In the genomic region with DNA sequence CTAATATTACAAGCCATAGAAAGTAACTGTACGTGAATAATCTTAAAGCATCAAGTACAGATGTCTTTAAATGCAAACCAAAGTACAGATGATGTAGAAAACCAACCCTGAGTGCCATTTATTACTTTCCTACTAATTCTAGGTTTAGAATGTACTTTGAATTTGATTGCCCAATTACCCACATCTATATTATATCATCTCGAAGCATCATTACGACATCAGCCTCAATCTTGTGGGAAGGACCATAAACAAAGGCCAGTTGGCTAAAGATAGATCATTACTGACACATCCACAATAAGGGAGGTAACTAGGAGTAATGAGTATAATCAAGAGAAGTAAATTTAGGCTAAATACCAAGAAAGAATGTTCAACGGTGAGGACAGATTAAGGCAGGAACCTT, we compare ENCODE assay signal across 23 cellular contexts.
DNase-seq lines count a peak whose midpoint lies in the region; ATAC-seq and TF ChIP-seq lines count a peak whose summit lies in the region.
"Had no signal": no experiment of that assay in that cellular context is flagged by ENCODE, and none has a peak within 500 bp of the region (broad histone marks: within the 10 kb centered on the region; RNA-seq: fewer than 3 reads in every experiment).

No MANE protein-coding gene starts in this region.

- no peak overlapping the region for H2AFZ ChIP-seq in fibroblast of lung (ENCODE audit: low read length)

- intact Hi-C loops in spleen (cut with DNase I; ENCODE audit: low total_unique reads), result no loop called here
- intact Hi-C loops in body of pancreas (cut with DNase I), result no loop called here

- H3K9me3 ChIP-seq in fibroblast of lung (ENCODE audit: control insufficient read depth, insufficient read depth, low read depth, low read length) (no peaks in the 10 kb centered on the region), spleen (no peaks in the 10 kb centered on the region), body of pancreas (no peaks in the 10 kb centered on the region)
- H3K9me3 ChIP-seq: psoas muscle, thyroid gland had no signal

- peak; percentile 31 for DNase-seq in M059J (ENCODE audit: low read depth)
- DNase-seq in NOMO-1 (lab: John Stamatoyannopoulos, UW; ENCODE audit: unreplicated experiment in 2 of 2), result peak; percentile 71 to 94
- DNase-seq in fibroblast of lung (ENCODE audit: low read depth in 2 of 2), result peak; percentile 20 to 72
- DNase-seq in skeletal muscle cell (ENCODE audit: low read depth), result peak; percentile 10
- no peak for DNase-seq in spleen
- no peak for DNase-seq in body of pancreas
- no peak for DNase-seq in NCI-H146 (lab: John Stamatoyannopoulos, UW)
- DNase-seq: activated CD4-positive, alpha-beta T cell treated with anti-CD3 and anti-CD28 coated beads, Interleukin-2, amount 10 ng/mL, durations not matched to agents 24 days and 14 days; CD8-positive, alpha-beta T cell; effector CD4-positive, alpha-beta T cell; H9; KG1; kidney glomerular epithelial cell; mammary epithelial cell; NCI-H1105; NCI-H2107; NCI-H526 treated with DMSO at 0.1 percent for 48 hours; psoas muscle; stimulated activated CD4-positive, alpha-beta T cell treated with anti-CD3 and anti-CD28 coated beads, Interleukin-4, amount 100 ng/mL, for 1 hour; thyroid gland had no signal

- H3K4me1 ChIP-seq in fibroblast of lung (ENCODE audit: control insufficient read depth, extremely low read depth, insufficient read depth, low read length) (no peaks in the 10 kb centered on the region), spleen (peaks cover 0 to 9% (median 0%) of the 10 kb centered on the region in 6 donors), body of pancreas (no peaks in the 10 kb centered on the region)
- H3K4me1 ChIP-seq: psoas muscle, thyroid gland had no signal

- TF ChIP-seq CTCF in fibroblast of lung (conservative IDR thresholded peaks at IDR 0.05 in 1 of 2, IDR thresholded peaks at IDR 0.05 in 1 of 2; ENCODE audit: low read depth in 1 of 2, low read length in 2 of 2), result no peak
- TF ChIP-seq CTCF in spleen (IDR thresholded peaks at IDR 0.05 in 8 of 11, conservative IDR thresholded peaks at IDR 0.05 in 3 of 11), result no peak
- no peak for TF ChIP-seq CTCF in body of pancreas (IDR thresholded peaks at IDR 0.05)

- H3K4me2 ChIP-seq in fibroblast of lung (ENCODE audit: extremely low read depth, insufficient read depth, low read length), result no peak overlapping the region

- no peaks in the 10 kb centered on the region for H3K36me3 ChIP-seq in fibroblast of lung (ENCODE audit: control insufficient read depth, insufficient read depth, low read length)
- no peaks in the 10 kb centered on the region for H3K36me3 ChIP-seq in spleen
- no peaks in the 10 kb centered on the region for H3K36me3 ChIP-seq in body of pancreas (replicated peaks in 1 of 2; ENCODE audit: insufficient read depth in 1 of 2, low read depth in 2 of 2)
- H3K36me3 ChIP-seq: thyroid gland had no signal

- no peaks in the 10 kb centered on the region for H3K79me2 ChIP-seq in fibroblast of lung (ENCODE audit: control insufficient read depth, insufficient read depth, low read length)

- H3K27me3 ChIP-seq in fibroblast of lung (ENCODE audit: control insufficient read depth, insufficient read depth, low read length) (no peaks in the 10 kb centered on the region), spleen (replicated peaks in 1 of 7) (no peaks in the 10 kb centered on the region), body of pancreas (no peaks in the 10 kb centered on the region)
- H3K27me3 ChIP-seq: thyroid gland had no signal

- H4K20me1 ChIP-seq in fibroblast of lung (ENCODE audit: control insufficient read depth, extremely low read depth, insufficient read depth, low read length), result no peaks in the 10 kb centered on the region

- H3K4me3 ChIP-seq in fibroblast of lung (replicated peaks in 1 of 4; ENCODE audit: control extremely low read depth in 1 of 4, insufficient read depth in 1 of 4, low read depth in 3 of 4, low read length in 4 of 4) (no peak overlapping the region), skeletal muscle cell (ENCODE audit: low read depth, low read length) (no peak overlapping the region), spleen (no peak overlapping the region), body of pancreas (no peak overlapping the region)
- H3K4me3 ChIP-seq: psoas muscle, thyroid gland had no signal

- no peak for TF ChIP-seq POLR2A in spleen (IDR thresholded peaks at IDR 0.05)
- TF ChIP-seq POLR2A in body of pancreas (IDR thresholded peaks at IDR 0.05), result no peak

- no peak overlapping the region for H3K9ac ChIP-seq in fibroblast of lung (ENCODE audit: insufficient read depth, low read length)

- H3K27ac ChIP-seq in fibroblast of lung (ENCODE audit: insufficient read depth, low read length) (no peak overlapping the region), spleen (no peak overlapping the region), body of pancreas (no peak overlapping the region)
- H3K27ac ChIP-seq: psoas muscle, thyroid gland had no signal

- WGBS in spleen, 5 donors, result 58 to 84% (median 77%) methylated on average over 4 of the region's 4 CpGs
- WGBS in body of pancreas, 2 donors, result 58 to 69% methylated on average over 4 of the region's 4 CpGs

- ATAC-seq in body of pancreas, result no peak
- ATAC-seq: activated naive CD4-positive, alpha-beta T cell treated with anti-CD3 and anti-CD28 coated beads, Interleukin-2, amount 50 U/mL, for 72 hours; activated T-helper 17 cell treated with anti-CD3 and anti-CD28 coated beads, Interleukin-2, amount 50 U/mL, for 72 hours; CD8-positive, alpha-beta T cell; Panc1; psoas muscle had no signal

Comparison
In these comparisons a context has a peak if more than half of its experiments do, and no peak if none do; other contexts are left out.
1. DNase-seq: peak in M059J (single experiment), NOMO-1 (2 of 2), fibroblast of lung (2 of 2) and skeletal muscle cell (single experiment); none in spleen (single experiment), body of pancreas (0 of 4) and NCI-H146 (single experiment).